Comparison of ENCODE assay signal across 8 cellular contexts in the genomic region with DNA sequence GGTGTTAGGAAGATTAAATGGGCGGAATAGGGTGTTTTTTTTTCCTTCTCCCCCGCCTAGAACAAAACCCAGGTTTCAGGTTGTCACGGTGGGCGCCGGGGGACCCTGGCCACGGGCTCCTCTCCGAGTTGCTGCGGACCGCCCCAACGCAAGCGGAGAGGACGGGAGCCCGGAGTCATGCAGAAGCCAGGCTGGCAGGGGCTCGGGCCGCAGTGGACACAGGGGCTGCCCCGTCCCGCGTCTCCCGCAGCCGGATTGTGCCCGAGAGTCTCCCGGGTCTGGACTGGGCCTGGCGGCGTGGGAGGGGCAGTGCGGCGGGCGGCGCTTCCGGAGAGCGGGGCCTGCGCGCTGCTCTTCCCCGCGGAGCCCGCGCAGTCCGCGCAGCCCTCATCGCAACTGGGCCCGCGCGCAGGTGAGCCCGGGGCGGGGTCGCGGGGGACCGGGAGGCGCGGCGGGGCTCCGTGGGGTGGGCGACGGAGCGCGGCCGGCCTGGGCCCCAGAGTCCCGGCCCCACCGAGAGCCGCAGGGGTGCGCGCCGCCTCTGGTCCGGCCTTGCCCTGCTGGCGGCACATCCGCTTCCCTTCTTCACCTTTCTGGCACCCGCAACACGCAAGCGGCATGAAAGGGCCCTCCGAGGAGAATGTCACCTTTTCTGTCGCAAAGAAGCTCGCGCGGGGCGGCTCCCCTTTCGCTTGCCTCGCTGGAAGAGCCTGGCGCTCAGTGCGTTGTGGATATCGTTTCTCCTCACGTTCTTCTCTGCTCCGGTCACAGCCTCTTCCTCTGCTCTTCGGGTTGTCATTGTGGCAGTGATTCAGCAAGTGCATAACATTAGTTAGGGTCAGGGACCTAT. TPM values are rescaled to one million over a fixed set of nuclear protein-coding genes. Genes with fewer than 3 reads are reported as not detected.
DNase-seq lines count a peak whose midpoint lies in the region; ATAC-seq and TF ChIP-seq lines count a peak whose summit lies in the region.

A gene with protein sequence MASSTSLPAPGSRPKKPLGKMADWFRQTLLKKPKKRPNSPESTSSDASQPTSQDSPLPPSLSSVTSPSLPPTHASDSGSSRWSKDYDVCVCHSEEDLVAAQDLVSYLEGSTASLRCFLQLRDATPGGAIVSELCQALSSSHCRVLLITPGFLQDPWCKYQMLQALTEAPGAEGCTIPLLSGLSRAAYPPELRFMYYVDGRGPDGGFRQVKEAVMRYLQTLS (plus strand): TSS at position 352 of the 850 bp plus-strand sequence. CDS start 7,802 bp downstream, outside the sequence.

- peak; percentile 63 for ATAC-seq in HG03039 (IDR thresholded peaks at IDR 0.05; ENCODE audit: unreplicated experiment)

- DNase-seq in 8988T = peak; percentile 77
- no peak for DNase-seq in NCI-H460 (ENCODE audit: extremely low read depth, low read depth)
- DNase-seq in activated CD4-positive, alpha-beta T cell treated with anti-CD3 and anti-CD28 coated beads, Interleukin-2, amount 50 U/mL, for 1 hour = peak; percentile 54
- peak; percentile 25 for DNase-seq in dedifferentiated amniotic fluid mesenchymal stem cell (ENCODE audit: extremely low spot score)
- peak; percentile 85 for DNase-seq in left kidney (ENCODE audit: low read depth, low spot score)
- peak; percentile 33 to 55 for DNase-seq in stimulated activated CD4-positive, alpha-beta T cell treated with anti-CD3 and anti-CD28 coated beads, Interleukin-2, amount 100 ng/mL, for 48 hours

- TF ChIP-seq POLR2A in GM18526 (IDR thresholded peaks at IDR 0.05; ENCODE audit: extremely low read depth, insufficient read length) = peak; percentile 71

RNA-seq across cellular contexts. Expression of the gene that starts here (rescaled TPM):
- 10.0 and 10.6 TPM in 2 replicates for total RNA-seq in NCI-H460 (2014; rRNA removed; shearing (Covaris generic))
- 8.9 and 11.8 TPM in 2 replicates for polyA plus RNA-seq in NCI-H460 (2014; cell fraction: nucleus; rRNA removed)
